Comparison of ENCODE assay signal across 24 cellular contexts in the genomic region with DNA sequence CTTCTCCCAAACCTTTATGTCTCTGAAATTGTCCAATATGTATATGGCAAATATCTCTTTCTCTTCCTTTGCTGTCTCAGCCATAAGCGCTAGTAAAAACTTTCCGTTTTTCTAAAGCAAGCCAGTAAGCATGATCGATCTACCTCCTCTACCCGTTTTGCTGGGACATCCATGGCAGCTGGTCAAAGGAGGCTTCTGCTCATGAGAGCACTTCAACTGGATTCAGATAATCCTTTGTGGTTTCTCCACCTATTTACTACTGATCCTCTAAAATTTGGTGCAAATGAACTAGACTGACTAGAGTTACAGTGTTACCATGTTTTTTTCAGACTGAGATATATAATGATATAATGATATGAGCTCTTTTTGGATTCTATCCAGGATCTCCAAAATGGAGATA. TPM values are rescaled to one million over a fixed set of nuclear protein-coding genes. Genes with fewer than 3 reads are reported as not detected.
"Had no signal": no experiment of that assay in that cellular context is flagged by ENCODE, and none has a peak within 500 bp of the region (broad histone marks: within the 10 kb centered on the region; RNA-seq: fewer than 3 reads in every experiment).

No MANE protein-coding gene starts in this region.

- H3K27me3 Mint-ChIP-seq: natural killer cell treated with Interleukin-12 subunit alpha and Interleukin-12 subunit beta and Interleukin-15 and Interleukin-18, amount 100 ng/mL, for 72 hours; type B pancreatic cell had no signal

- H3K9me3 Mint-ChIP-seq: natural killer cell treated with Interleukin-12 subunit alpha and Interleukin-12 subunit beta and Interleukin-15 and Interleukin-18, amount 100 ng/mL, for 72 hours; neural progenitor cell; type B pancreatic cell had no signal

- H3K4me3 Mint-ChIP-seq: natural killer cell treated with Interleukin-12 subunit alpha and Interleukin-12 subunit beta and Interleukin-15 and Interleukin-18, amount 100 ng/mL, for 72 hours; neural progenitor cell; type B pancreatic cell had no signal

- DNase-seq: dorsolateral prefrontal cortex; effector CD8-positive, alpha-beta T cell; foreskin melanocyte; heart left ventricle; hippocampal formation; left colon; left ventricle myocardium superior; mesenchymal stem cell; midbrain; nucleus accumbens; ovary; sigmoid colon; stimulated activated CD4-positive, alpha-beta T cell treated with anti-CD3 and anti-CD28 coated beads, Interleukin-2, amount 100 ng/mL, for 24 hours; stimulated activated CD4-positive, alpha-beta T cell treated with anti-CD3 and anti-CD28 coated beads, Interleukin-4, amount 100 ng/mL, for 4 hours; stimulated activated naive CD4-positive, alpha-beta T cell; thyroid gland had no signal

- ATAC-seq: heart left ventricle; left colon; left ventricle myocardium superior; natural killer cell treated with Interleukin-12 subunit alpha and Interleukin-12 subunit beta and Interleukin-15 and Interleukin-18, amount 100 ng/mL, for 72 hours had no signal

- H3K36me3 Mint-ChIP-seq: natural killer cell treated with Interleukin-12 subunit alpha and Interleukin-12 subunit beta and Interleukin-15 and Interleukin-18, amount 100 ng/mL, for 72 hours had no signal

- H3K27ac Mint-ChIP-seq: natural killer cell treated with Interleukin-12 subunit alpha and Interleukin-12 subunit beta and Interleukin-15 and Interleukin-18, amount 100 ng/mL, for 72 hours; neural progenitor cell; type B pancreatic cell had no signal

- FAIRE-seq: urothelium cell line had no signal

RNA-seq across cellular contexts. Expression of a gene that starts 46.7 kb away (rescaled TPM):
- total RNA-seq: glomerular endothelial cell; left colon; lung; natural killer cell treated with Interleukin-12 subunit alpha and Interleukin-12 subunit beta and Interleukin-15 and Interleukin-18, amount 100 ng/mL, for 72 hours; ovary; posterior vena cava; sigmoid colon; suprapubic skin had no signal
